1 cellular context compared by ENCODE assay signal in the genomic region with DNA sequence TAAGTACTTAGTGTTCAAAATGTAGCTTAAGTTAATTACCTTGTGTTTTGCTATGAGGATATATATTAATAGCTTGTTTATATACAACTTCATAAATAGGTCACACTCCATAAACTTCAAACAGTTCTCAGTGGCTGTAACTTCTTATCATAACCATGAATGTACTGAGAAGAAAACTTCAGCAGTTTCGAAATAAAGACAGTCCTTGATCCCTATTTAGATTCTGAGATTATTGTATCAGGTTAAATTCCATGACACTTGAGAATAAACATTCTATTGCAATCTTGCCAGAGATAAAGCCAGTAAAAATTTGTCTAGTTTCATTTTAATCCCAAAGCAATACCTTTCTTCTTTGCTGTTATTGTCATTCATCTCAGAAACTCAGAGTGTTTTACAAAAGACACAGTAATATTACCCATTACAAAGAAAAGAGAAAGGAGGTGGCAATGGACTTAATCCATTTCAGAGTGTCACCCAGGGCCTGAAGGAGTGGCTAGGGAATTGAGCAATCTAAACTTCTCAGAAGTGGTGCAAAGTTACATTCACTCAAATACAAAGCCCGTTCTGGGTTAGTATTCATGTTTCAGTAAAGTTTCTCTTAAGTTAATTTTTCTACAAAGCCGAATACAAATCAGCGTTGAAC.
TF ChIP-seq lines count a peak whose summit lies in the region.

No MANE protein-coding gene starts in this region.

TF ChIP-seq in WTC11, 78 proteins besides CTCF, POLR2A, EP300 and RAD21 (continued from another document):
- TF ChIP-seq, protein P1, sequence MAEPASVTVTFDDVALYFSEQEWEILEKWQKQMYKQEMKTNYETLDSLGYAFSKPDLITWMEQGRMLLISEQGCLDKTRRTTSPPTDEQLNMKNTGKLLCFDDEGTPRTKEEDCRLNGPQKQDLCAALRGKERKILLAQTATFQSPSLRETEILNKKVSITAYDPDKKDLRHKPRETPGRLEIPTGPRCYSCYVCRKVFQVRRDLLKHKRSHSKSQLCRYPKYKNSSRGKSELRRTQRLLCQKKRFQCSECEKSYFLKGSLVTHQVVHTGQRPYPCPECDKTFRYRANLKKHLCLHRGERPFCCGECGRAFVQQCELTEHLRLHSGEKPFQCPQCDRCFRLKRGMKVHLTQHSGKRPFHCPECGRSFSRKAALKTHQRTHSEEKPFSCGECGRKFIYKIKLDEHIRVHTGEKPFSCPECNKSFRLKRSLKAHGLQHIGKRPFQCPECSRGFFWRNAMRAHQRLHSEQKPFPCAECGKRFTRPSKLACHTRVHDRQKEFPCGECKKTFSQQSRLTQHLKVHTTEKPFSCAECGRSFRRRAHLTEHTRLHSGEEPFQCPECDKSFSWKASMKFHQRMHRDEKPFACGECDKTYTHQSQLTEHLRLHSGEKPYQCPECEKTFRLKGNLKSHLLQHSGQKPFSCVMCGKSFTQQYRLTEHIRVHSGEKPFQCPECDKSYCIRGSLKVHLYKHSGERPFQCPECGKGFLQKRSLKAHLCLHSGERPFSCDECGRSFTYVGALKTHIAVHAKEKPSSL (CRISPR knock-in tag; conservative IDR thresholded peaks at IDR 0.05) = no peak
- TF ChIP-seq, protein P2, sequence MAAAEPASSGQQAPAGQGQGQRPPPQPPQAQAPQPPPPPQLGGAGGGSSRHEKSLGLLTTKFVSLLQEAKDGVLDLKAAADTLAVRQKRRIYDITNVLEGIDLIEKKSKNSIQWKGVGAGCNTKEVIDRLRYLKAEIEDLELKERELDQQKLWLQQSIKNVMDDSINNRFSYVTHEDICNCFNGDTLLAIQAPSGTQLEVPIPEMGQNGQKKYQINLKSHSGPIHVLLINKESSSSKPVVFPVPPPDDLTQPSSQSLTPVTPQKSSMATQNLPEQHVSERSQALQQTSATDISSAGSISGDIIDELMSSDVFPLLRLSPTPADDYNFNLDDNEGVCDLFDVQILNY (CRISPR knock-in tag; IDR thresholded peaks at IDR 0.05) = no peak
- TF ChIP-seq ZNF317 (CRISPR knock-in tag; IDR thresholded peaks at IDR 0.05; ENCODE audit: borderline replicate concordance, low read depth) (no peak), ZBTB21 (CRISPR knock-in tag; IDR thresholded peaks at IDR 0.05; ENCODE audit: borderline replicate concordance) (no peak), E2F1 (CRISPR knock-in tag; IDR thresholded peaks at IDR 0.05) (no peak), PREB (CRISPR knock-in tag; IDR thresholded peaks at IDR 0.05; ENCODE audit: borderline replicate concordance) (no peak), GTF2I (CRISPR knock-in tag; conservative IDR thresholded peaks at IDR 0.05) (no peak), ATF2 (CRISPR knock-in tag; IDR thresholded peaks at IDR 0.05; ENCODE audit: borderline replicate concordance, low read depth) (no peak), ZNF396 (CRISPR knock-in tag; IDR thresholded peaks at IDR 0.05; ENCODE audit: borderline replicate concordance) (no peak), EMX1 (CRISPR knock-in tag; IDR thresholded peaks at IDR 0.05) (no peak), ARID4B (CRISPR knock-in tag; IDR thresholded peaks at IDR 0.05; ENCODE audit: borderline replicate concordance) (no peak), MXD4 (CRISPR knock-in tag; IDR thresholded peaks at IDR 0.05; ENCODE audit: borderline replicate concordance) (no peak)
- TF ChIP-seq, protein P3, sequence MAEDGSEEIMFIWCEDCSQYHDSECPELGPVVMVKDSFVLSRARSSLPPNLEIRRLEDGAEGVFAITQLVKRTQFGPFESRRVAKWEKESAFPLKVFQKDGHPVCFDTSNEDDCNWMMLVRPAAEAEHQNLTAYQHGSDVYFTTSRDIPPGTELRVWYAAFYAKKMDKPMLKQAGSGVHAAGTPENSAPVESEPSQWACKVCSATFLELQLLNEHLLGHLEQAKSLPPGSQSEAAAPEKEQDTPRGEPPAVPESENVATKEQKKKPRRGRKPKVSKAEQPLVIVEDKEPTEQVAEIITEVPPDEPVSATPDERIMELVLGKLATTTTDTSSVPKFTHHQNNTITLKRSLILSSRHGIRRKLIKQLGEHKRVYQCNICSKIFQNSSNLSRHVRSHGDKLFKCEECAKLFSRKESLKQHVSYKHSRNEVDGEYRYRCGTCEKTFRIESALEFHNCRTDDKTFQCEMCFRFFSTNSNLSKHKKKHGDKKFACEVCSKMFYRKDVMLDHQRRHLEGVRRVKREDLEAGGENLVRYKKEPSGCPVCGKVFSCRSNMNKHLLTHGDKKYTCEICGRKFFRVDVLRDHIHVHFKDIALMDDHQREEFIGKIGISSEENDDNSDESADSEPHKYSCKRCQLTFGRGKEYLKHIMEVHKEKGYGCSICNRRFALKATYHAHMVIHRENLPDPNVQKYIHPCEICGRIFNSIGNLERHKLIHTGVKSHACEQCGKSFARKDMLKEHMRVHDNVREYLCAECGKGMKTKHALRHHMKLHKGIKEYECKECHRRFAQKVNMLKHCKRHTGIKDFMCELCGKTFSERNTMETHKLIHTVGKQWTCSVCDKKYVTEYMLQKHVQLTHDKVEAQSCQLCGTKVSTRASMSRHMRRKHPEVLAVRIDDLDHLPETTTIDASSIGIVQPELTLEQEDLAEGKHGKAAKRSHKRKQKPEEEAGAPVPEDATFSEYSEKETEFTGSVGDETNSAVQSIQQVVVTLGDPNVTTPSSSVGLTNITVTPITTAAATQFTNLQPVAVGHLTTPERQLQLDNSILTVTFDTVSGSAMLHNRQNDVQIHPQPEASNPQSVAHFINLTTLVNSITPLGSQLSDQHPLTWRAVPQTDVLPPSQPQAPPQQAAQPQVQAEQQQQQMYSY (CRISPR knock-in tag; IDR thresholded peaks at IDR 0.05) = no peak
- TF ChIP-seq, protein P4, sequence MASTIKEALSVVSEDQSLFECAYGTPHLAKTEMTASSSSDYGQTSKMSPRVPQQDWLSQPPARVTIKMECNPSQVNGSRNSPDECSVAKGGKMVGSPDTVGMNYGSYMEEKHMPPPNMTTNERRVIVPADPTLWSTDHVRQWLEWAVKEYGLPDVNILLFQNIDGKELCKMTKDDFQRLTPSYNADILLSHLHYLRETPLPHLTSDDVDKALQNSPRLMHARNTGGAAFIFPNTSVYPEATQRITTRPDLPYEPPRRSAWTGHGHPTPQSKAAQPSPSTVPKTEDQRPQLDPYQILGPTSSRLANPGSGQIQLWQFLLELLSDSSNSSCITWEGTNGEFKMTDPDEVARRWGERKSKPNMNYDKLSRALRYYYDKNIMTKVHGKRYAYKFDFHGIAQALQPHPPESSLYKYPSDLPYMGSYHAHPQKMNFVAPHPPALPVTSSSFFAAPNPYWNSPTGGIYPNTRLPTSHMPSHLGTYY (CRISPR knock-in tag; IDR thresholded peaks at IDR 0.05) = no peak
TF ChIP-seq in WTC11: peak in this region for 0.
